In the genomic region with DNA sequence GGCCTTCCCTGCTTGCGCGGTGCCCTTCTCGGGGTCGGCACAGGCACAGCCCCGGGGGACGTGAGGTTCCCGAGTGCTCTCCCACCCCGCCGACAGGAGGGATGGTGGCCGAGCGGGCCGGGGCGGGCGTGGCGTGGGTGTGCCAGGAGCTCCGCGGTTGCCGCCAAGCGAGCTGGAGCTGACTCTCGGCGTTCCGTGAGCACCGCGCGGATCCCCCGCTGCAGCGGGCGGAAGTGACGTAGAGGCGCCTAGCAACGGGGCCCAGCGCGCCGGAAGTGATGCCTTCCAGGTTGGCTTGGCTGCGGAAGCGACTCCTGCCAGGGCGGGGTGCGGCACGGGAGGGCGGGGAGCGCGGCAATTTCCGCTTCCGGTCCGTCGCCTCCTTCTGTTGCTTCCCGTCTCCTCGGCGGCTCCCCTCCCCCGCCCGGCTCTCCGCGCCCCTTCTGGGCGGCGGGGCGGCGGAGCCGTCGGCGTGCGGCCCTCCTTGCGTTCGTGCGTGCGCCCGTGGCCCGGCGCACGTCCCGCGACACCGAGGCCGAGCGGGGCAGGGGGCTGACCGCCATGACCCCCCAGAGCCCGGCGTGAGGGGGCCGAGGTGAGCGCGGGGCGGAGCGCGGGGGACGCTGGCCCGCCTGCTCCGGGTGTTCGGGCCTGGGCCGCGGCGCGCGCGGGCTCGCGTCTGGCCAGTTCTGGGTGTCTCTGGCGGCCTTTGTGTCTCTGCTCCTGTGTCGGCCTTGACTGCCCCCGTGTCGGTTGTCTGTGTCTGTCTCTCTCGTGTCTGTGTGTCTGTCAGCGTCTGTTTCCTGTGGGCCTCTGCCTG, we compare ENCODE assay signal across 1 cellular context.
A peak's percentile ranks its signal among the peaks of the same experiment; 100 is the strongest.
TF ChIP-seq lines count a peak whose summit lies in the region.

A gene (plus strand): TSS at position 386 of the 820 bp plus-strand sequence. CDS start 3,402 bp downstream, outside the sequence.

TF ChIP-seq in HepG2, 621 proteins besides CTCF, POLR2A, EP300 and RAD21 (continued from another document and continues in another):
- TF ChIP-seq, protein P1, sequence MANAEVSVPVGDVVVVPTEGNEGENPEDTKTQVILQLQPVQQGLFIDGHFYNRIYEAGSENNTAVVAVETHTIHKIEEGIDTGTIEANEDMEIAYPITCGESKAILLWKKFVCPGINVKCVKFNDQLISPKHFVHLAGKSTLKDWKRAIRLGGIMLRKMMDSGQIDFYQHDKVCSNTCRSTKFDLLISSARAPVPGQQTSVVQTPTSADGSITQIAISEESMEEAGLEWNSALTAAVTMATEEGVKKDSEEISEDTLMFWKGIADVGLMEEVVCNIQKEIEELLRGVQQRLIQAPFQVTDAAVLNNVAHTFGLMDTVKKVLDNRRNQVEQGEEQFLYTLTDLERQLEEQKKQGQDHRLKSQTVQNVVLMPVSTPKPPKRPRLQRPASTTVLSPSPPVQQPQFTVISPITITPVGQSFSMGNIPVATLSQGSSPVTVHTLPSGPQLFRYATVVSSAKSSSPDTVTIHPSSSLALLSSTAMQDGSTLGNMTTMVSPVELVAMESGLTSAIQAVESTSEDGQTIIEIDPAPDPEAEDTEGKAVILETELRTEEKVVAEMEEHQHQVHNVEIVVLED (CRISPR knock-in tag; IDR thresholded peaks at IDR 0.05; ENCODE audit: borderline replicate concordance) = peak; percentile 88
- TF ChIP-seq FOXP1 (IDR thresholded peaks at IDR 0.05) = no peak
- TF ChIP-seq FOXP1 (CRISPR knock-in tag; IDR thresholded peaks at IDR 0.05) = no peak
- TF ChIP-seq AKAP8 (CRISPR knock-in tag; IDR thresholded peaks at IDR 0.05) = peak; percentile 99
- TF ChIP-seq U2AF2 (IDR thresholded peaks at IDR 0.05; ENCODE audit: low read depth, low read length) = no peak
- TF ChIP-seq, protein P2, sequence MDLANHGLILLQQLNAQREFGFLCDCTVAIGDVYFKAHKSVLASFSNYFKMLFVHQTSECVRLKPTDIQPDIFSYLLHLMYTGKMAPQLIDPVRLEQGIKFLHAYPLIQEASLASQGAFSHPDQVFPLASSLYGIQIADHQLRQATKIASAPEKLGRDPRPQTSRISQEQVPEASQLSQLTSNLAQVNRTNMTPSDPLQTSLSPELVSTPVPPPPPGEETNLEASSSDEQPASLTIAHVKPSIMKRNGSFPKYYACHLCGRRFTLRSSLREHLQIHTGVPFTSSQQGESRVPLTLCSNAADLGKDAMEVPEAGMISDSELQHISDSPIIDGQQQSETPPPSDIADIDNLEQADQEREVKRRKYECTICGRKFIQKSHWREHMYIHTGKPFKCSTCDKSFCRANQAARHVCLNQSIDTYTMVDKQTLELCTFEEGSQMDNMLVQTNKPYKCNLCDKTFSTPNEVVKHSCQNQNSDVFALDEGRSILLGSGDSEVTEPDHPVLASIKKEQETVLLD (CRISPR knock-in tag; IDR thresholded peaks at IDR 0.05; ENCODE audit: low read depth) = peak; percentile 91
- TF ChIP-seq, protein P3, sequence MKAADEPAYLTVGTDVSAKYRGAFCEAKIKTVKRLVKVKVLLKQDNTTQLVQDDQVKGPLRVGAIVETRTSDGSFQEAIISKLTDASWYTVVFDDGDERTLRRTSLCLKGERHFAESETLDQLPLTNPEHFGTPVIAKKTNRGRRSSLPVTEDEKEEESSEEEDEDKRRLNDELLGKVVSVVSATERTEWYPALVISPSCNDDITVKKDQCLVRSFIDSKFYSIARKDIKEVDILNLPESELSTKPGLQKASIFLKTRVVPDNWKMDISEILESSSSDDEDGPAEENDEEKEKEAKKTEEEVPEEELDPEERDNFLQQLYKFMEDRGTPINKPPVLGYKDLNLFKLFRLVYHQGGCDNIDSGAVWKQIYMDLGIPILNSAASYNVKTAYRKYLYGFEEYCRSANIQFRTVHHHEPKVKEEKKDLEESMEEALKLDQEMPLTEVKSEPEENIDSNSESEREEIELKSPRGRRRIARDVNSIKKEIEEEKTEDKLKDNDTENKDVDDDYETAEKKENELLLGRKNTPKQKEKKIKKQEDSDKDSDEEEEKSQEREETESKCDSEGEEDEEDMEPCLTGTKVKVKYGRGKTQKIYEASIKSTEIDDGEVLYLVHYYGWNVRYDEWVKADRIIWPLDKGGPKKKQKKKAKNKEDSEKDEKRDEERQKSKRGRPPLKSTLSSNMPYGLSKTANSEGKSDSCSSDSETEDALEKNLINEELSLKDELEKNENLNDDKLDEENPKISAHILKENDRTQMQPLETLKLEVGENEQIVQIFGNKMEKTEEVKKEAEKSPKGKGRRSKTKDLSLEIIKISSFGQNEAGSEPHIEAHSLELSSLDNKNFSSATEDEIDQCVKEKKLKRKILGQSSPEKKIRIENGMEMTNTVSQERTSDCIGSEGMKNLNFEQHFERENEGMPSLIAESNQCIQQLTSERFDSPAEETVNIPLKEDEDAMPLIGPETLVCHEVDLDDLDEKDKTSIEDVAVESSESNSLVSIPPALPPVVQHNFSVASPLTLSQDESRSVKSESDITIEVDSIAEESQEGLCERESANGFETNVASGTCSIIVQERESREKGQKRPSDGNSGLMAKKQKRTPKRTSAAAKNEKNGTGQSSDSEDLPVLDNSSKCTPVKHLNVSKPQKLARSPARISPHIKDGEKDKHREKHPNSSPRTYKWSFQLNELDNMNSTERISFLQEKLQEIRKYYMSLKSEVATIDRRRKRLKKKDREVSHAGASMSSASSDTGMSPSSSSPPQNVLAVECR (CRISPR knock-in tag; IDR thresholded peaks at IDR 0.05; ENCODE audit: borderline replicate concordance) = peak; percentile 98
- peak; percentile 97 for TF ChIP-seq HOXA3 (CRISPR knock-in tag; IDR thresholded peaks at IDR 0.05)
- TF ChIP-seq, protein P4, sequence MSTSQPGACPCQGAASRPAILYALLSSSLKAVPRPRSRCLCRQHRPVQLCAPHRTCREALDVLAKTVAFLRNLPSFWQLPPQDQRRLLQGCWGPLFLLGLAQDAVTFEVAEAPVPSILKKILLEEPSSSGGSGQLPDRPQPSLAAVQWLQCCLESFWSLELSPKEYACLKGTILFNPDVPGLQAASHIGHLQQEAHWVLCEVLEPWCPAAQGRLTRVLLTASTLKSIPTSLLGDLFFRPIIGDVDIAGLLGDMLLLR (CRISPR knock-in tag; IDR thresholded peaks at IDR 0.05) = 0 out of 2 replicates have a peak, but pooled peaks have one; percentile 38
- TF ChIP-seq ZNF3 (CRISPR knock-in tag; IDR thresholded peaks at IDR 0.05) = no peak
- TF ChIP-seq ELF3 (CRISPR knock-in tag; IDR thresholded peaks at IDR 0.05) = peak; percentile 92
- no peak for TF ChIP-seq ZMAT3 (CRISPR knock-in tag; conservative IDR thresholded peaks at IDR 0.05)
- TF ChIP-seq MBNL3 (CRISPR knock-in tag; conservative IDR thresholded peaks at IDR 0.05) = no peak
- no peak for TF ChIP-seq ZNF20 (CRISPR knock-in tag; IDR thresholded peaks at IDR 0.05)
- TF ChIP-seq, protein P5, sequence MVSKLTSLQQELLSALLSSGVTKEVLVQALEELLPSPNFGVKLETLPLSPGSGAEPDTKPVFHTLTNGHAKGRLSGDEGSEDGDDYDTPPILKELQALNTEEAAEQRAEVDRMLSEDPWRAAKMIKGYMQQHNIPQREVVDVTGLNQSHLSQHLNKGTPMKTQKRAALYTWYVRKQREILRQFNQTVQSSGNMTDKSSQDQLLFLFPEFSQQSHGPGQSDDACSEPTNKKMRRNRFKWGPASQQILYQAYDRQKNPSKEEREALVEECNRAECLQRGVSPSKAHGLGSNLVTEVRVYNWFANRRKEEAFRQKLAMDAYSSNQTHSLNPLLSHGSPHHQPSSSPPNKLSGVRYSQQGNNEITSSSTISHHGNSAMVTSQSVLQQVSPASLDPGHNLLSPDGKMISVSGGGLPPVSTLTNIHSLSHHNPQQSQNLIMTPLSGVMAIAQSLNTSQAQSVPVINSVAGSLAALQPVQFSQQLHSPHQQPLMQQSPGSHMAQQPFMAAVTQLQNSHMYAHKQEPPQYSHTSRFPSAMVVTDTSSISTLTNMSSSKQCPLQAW (CRISPR knock-in tag; IDR thresholded peaks at IDR 0.05) = peak; percentile 68; the same call in 1 of the 2 replicates
- TF ChIP-seq ZFP82 (CRISPR knock-in tag; IDR thresholded peaks at IDR 0.05; ENCODE audit: borderline replicate concordance) = 0 out of 2 replicates have a peak, but pooled peaks have one; percentile 71
- TF ChIP-seq, protein P6, sequence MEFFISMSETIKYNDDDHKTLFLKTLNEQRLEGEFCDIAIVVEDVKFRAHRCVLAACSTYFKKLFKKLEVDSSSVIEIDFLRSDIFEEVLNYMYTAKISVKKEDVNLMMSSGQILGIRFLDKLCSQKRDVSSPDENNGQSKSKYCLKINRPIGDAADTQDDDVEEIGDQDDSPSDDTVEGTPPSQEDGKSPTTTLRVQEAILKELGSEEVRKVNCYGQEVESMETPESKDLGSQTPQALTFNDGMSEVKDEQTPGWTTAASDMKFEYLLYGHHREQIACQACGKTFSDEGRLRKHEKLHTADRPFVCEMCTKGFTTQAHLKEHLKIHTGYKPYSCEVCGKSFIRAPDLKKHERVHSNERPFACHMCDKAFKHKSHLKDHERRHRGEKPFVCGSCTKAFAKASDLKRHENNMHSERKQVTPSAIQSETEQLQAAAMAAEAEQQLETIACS (CRISPR knock-in tag; IDR thresholded peaks at IDR 0.05) = peak; percentile 27; the same call in 1 of the 2 replicates
- TF ChIP-seq, protein P7, sequence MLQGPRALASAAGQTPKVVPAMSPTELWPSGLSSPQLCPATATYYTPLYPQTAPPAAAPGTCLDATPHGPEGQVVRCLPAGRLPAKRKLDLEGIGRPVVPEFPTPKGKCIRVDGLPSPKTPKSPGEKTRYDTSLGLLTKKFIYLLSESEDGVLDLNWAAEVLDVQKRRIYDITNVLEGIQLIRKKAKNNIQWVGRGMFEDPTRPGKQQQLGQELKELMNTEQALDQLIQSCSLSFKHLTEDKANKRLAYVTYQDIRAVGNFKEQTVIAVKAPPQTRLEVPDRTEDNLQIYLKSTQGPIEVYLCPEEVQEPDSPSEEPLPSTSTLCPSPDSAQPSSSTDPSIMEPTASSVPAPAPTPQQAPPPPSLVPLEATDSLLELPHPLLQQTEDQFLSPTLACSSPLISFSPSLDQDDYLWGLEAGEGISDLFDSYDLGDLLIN (CRISPR knock-in tag; IDR thresholded peaks at IDR 0.05; ENCODE audit: borderline replicate concordance) = no peak
- TF ChIP-seq, protein P8, sequence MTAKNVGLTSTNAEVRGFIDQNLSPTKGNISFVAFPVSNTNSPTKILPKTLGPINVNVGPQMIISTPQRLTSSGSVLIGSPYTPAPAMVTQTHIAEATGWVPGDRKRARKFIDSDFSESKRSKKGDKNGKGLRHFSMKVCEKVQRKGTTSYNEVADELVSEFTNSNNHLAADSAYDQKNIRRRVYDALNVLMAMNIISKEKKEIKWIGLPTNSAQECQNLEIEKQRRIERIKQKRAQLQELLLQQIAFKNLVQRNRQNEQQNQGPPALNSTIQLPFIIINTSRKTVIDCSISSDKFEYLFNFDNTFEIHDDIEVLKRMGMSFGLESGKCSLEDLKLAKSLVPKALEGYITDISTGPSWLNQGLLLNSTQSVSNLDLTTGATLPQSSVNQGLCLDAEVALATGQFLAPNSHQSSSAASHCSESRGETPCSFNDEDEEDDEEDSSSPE (CRISPR knock-in tag; IDR thresholded peaks at IDR 0.05) = peak; percentile 68
- peak; percentile 90 for TF ChIP-seq YEATS2 (CRISPR knock-in tag; IDR thresholded peaks at IDR 0.05; ENCODE audit: borderline replicate concordance)
- TF ChIP-seq ZZZ3 (CRISPR knock-in tag; IDR thresholded peaks at IDR 0.05; ENCODE audit: borderline replicate concordance) = no peak
- TF ChIP-seq ZSCAN9 (CRISPR knock-in tag; IDR thresholded peaks at IDR 0.05; ENCODE audit: borderline replicate concordance) = no peak
- TF ChIP-seq, protein P9, sequence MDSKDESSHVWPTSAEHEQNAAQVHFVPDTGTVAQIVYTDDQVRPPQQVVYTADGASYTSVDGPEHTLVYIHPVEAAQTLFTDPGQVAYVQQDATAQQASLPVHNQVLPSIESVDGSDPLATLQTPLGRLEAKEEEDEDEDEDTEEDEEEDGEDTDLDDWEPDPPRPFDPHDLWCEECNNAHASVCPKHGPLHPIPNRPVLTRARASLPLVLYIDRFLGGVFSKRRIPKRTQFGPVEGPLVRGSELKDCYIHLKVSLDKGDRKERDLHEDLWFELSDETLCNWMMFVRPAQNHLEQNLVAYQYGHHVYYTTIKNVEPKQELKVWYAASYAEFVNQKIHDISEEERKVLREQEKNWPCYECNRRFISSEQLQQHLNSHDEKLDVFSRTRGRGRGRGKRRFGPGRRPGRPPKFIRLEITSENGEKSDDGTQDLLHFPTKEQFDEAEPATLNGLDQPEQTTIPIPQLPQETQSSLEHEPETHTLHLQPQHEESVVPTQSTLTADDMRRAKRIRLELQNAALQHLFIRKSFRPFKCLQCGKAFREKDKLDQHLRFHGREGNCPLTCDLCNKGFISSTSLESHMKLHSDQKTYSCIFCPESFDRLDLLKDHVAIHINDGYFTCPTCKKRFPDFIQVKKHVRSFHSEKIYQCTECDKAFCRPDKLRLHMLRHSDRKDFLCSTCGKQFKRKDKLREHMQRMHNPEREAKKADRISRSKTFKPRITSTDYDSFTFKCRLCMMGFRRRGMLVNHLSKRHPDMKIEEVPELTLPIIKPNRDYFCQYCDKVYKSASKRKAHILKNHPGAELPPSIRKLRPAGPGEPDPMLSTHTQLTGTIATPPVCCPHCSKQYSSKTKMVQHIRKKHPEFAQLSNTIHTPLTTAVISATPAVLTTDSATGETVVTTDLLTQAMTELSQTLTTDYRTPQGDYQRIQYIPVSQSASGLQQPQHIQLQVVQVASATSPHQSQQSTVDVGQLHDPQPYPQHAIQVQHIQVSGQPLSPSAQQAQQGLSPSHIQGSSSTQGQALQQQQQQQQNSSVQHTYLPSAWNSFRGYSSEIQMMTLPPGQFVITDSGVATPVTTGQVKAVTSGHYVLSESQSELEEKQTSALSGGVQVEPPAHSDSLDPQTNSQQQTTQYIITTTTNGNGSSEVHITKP (CRISPR knock-in tag; IDR thresholded peaks at IDR 0.05; ENCODE audit: low read depth) = 0 out of 2 replicates have a peak, but pooled peaks have one; percentile 31
- no peak for TF ChIP-seq JUN (CRISPR knock-in tag; IDR thresholded peaks at IDR 0.05)
- no peak for TF ChIP-seq ZBTB20 (CRISPR knock-in tag; IDR thresholded peaks at IDR 0.05; ENCODE audit: borderline replicate concordance, low read depth)
- TF ChIP-seq CBX1 (IDR thresholded peaks at IDR 0.05; ENCODE audit: low read depth) = no peak
- peak; percentile 89 for TF ChIP-seq ZFY (CRISPR knock-in tag; IDR thresholded peaks at IDR 0.05)
- TF ChIP-seq, protein P10, sequence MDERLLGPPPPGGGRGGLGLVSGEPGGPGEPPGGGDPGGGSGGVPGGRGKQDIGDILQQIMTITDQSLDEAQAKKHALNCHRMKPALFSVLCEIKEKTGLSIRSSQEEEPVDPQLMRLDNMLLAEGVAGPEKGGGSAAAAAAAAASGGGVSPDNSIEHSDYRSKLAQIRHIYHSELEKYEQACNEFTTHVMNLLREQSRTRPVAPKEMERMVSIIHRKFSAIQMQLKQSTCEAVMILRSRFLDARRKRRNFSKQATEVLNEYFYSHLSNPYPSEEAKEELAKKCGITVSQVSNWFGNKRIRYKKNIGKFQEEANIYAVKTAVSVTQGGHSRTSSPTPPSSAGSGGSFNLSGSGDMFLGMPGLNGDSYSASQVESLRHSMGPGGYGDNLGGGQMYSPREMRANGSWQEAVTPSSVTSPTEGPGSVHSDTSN (CRISPR knock-in tag; IDR thresholded peaks at IDR 0.05) = no peak
- no peak for TF ChIP-seq NCOA2 (CRISPR knock-in tag; IDR thresholded peaks at IDR 0.05)
- TF ChIP-seq BHLHE40 (IDR thresholded peaks at IDR 0.05; ENCODE audit: low read length) = peak; percentile 77
- TF ChIP-seq, protein P11, sequence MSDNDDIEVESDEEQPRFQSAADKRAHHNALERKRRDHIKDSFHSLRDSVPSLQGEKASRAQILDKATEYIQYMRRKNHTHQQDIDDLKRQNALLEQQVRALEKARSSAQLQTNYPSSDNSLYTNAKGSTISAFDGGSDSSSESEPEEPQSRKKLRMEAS (IDR thresholded peaks at IDR 0.05) = peak; percentile 59
- TF ChIP-seq, protein P12, sequence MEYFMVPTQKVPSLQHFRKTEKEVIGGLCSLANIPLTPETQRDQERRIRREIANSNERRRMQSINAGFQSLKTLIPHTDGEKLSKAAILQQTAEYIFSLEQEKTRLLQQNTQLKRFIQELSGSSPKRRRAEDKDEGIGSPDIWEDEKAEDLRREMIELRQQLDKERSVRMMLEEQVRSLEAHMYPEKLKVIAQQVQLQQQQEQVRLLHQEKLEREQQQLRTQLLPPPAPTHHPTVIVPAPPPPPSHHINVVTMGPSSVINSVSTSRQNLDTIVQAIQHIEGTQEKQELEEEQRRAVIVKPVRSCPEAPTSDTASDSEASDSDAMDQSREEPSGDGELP (IDR thresholded peaks at IDR 0.05; ENCODE audit: borderline replicate concordance, low read depth) = peak; percentile 49; the same call in 1 of the 2 replicates
